Comparison of ENCODE assay signal across 8 cellular contexts in genomic region chr3:138417559-138417982, GRCh38. TPM values are rescaled to one million over a fixed set of nuclear protein-coding genes. Genes with fewer than 3 reads are reported as not detected.
DNase-seq lines count a peak whose midpoint lies in the region; ATAC-seq and TF ChIP-seq lines count a peak whose summit lies in the region.

No MANE protein-coding gene starts in this region.

- no peaks in the 10 kb centered on the region for H3K36me3 Mint-ChIP-seq in central memory CD8-positive, alpha-beta T cell (ENCODE audit: insufficient read depth)

- TF ChIP-seq CTCF in AG04450 (IDR thresholded peaks at IDR 0.05; ENCODE audit: low read depth, low read length) = peak; percentile 98

- no peak overlapping the region for H3K27ac ChIP-seq in AG04450 (ENCODE audit: low read depth, low read length)

- H3K27ac Mint-ChIP-seq in central memory CD8-positive, alpha-beta T cell (ENCODE audit: low read depth) = no peak overlapping the region

- no peaks in the 10 kb centered on the region for H3K4me1 Mint-ChIP-seq in central memory CD8-positive, alpha-beta T cell

- peaks cover 42% of the 10 kb centered on the region for H3K27me3 Mint-ChIP-seq in central memory CD8-positive, alpha-beta T cell

- H3K4me3 Mint-ChIP-seq in central memory CD8-positive, alpha-beta T cell = no peak overlapping the region

- peaks cover 7% of the 10 kb centered on the region for H3K27me3 ChIP-seq in AG04450 (ENCODE audit: control insufficient read depth, insufficient read depth, low read length)

- ATAC-seq in GM18867 (IDR thresholded peaks at IDR 0.05; ENCODE audit: unreplicated experiment) = peak; percentile 76
- ATAC-seq in HG03159 (IDR thresholded peaks at IDR 0.05; ENCODE audit: unreplicated experiment) = peak; percentile 87
- ATAC-seq in central memory CD8-positive, alpha-beta T cell (replicated peaks; ENCODE audit: extremely low read depth, poor library complexity, severe bottlenecking) = peak; percentile 68
- peak; percentile 94 for ATAC-seq in left colon

- intact Hi-C loops in left colon (cut with DNase I, micrococcal nuclease) = loop anchor here in 1 of 2 donors (10.0 kb wide), 1 partner anchor 517 kb away; no protein-coding TSS in a partner anchor

- peaks cover 6% of the 10 kb centered on the region; the same call in 1 of the 2 replicates for H3K9me3 ChIP-seq in AG04450 (ENCODE audit: control insufficient read depth, insufficient read depth, low read length)

- DNase-seq in AG04450 (ENCODE audit: low read depth, low spot score) = peak; percentile 67
- peak; percentile 6 for DNase-seq in NCI-H345 treated with DMSO at 0.1 percent for 48 hours (lab: John Stamatoyannopoulos, UW; ENCODE audit: unreplicated experiment)
- peak; percentile 25 for DNase-seq in activated CD4-positive, CD25-positive, alpha-beta regulatory T cell treated with anti-CD3 and anti-CD28 coated beads, Interleukin-2, amount 50 U/mL, for 16 hours (ENCODE audit: low read depth, low spot score)
- peak; percentile 40 to 45 for DNase-seq in central memory CD8-positive, alpha-beta T cell (ENCODE audit: low spot score in 2 of 2)
- peak; percentile 71 to 75 for DNase-seq in left colon
- DNase-seq in stimulated activated CD4-positive, alpha-beta T cell treated with anti-CD3 and anti-CD28 coated beads, Interleukin-2, amount 100 ng/mL, for 4 hours (ENCODE audit: low read depth) = peak; percentile 37

- POLR2A ChIA-PET in AG04450 (lab: Yijun Ruan, JAX) = interaction anchor here (0.6 to 1.2 kb wide), 2 partner anchors 17 to 272 kb away, joined by 4 read pairs; partner anchors contain the start of gene ESYT3

- H3K9me3 Mint-ChIP-seq in central memory CD8-positive, alpha-beta T cell = no peaks in the 10 kb centered on the region

- CTCF ChIA-PET in AG04450 (lab: Charles Lee) = interaction anchor here (0.6 to 7.4 kb wide), 60 partner anchors 12 to 920 kb away, joined by 3 to 119 read pairs (median 5); partner anchors contain the start of genes CEP70, ESYT3 and NME9

- H3K4me3 ChIP-seq in AG04450 (ENCODE audit: low read depth, low read length) = no peak overlapping the region

RNA-seq across cellular contexts. Expression of gene ESYT3, which starts 16.8 kb away (rescaled TPM):
- polyA plus RNA-seq in AG04450 (2011; rRNA removed) = 0.01 TPM in 1 of 2 replicates, not detected in the other
- polyA minus RNA-seq in AG04450 (2011; rRNA and poly(A)+ RNA removed) = not detected in 2 replicates
- total RNA-seq in left colon = 1 to 10 TPM in 1 of 2 donors, under 1 TPM in 1; 0.12 to 1.7 TPM

Comparison
In these comparisons a context has a peak if more than half of its experiments do, and no peak if none do; other contexts are left out.
1. DNase-seq: peak in every context shown above with its lines; median percentile 73 in left colon; 67 in AG04450; 42 in central memory CD8-positive, alpha-beta T cell; 37 in stimulated activated CD4-positive, alpha-beta T cell treated with anti-CD3 and anti-CD28 coated beads, Interleukin-2, amount 100 ng/mL, for 4 hours; 25 in activated CD4-positive, CD25-positive, alpha-beta regulatory T cell treated with anti-CD3 and anti-CD28 coated beads, Interleukin-2, amount 50 U/mL, for 16 hours; 6 in NCI-H345 treated with DMSO at 0.1 percent for 48 hours.